In the genomic region with DNA sequence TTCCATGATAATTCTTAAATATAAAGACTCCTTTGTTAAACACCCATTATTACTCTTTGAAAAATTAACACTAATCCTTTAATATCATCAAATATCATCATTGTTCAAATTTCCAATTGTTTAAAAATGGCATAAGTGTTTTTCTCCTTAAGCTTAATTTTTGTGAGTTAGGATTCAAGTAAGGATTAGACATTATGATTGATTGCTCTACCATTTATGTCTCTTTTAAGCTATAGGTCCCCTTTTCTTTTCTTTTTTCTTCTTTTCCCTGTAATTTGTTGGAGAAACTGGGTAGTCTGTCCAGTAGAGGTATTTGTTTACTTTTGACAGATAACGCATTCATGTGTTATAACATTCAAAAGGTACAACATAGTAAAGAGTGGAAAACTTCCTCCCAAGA, we compare ENCODE assay signal across 21 cellular contexts. TPM values are rescaled to one million over a fixed set of nuclear protein-coding genes. Genes with fewer than 3 reads are reported as not detected.
DNase-seq lines count a peak whose midpoint lies in the region; ATAC-seq and TF ChIP-seq lines count a peak whose summit lies in the region.
"Had no signal": no experiment of that assay in that cellular context is flagged by ENCODE, and none has a peak within 500 bp of the region (broad histone marks: within the 10 kb centered on the region; RNA-seq: fewer than 3 reads in every experiment).

No MANE protein-coding gene starts in this region.

- no TSS peak for BruUV-seq in PC-3 (replicated peaks; lab: Mats Ljungman, UMichigan)

- peaks cover 61% of the 10 kb centered on the region for H3K4me1 ChIP-seq in PC-3 (ENCODE audit: insufficient read depth, low read length)
- H3K4me1 ChIP-seq in neutrophil (ENCODE audit: control insufficient read depth in 1 of 2, insufficient read depth in 1 of 2, low read depth in 1 of 2, low read length in 1 of 2): peaks cover 43 to 67% of the 10 kb centered on the region in 2 experiments
- H3K4me1 ChIP-seq in suprapubic skin: peaks cover 81% of the 10 kb centered on the region

- 93% methylated on average over 1 of the region's 1 CpG for whole genome bisulfite sequencing in suprapubic skin

- no peaks in the 10 kb centered on the region for H4K20me1 ChIP-seq in PC-3 (ENCODE audit: low read length)

- H2AFZ ChIP-seq in PC-3 (ENCODE audit: low read length): no peak overlapping the region

- H3F3A ChIP-seq in PC-3 (ENCODE audit: low read length, unreplicated experiment): peaks cover 5% of the 10 kb centered on the region

- H3K27ac Mint-ChIP-seq in central memory CD8-positive, alpha-beta T cell (ENCODE audit: low read depth): peak overlapping the region; percentile 9
- H3K27ac Mint-ChIP-seq: activated CD4-positive, alpha-beta T cell treated with anti-CD3 and anti-CD28 coated beads, Interleukin-2, amount 10 ng/mL, durations not matched to agents 7 days and 5 days; activated naive CD8-positive, alpha-beta T cell treated with anti-CD3 and anti-CD28 coated beads, Interleukin-2, amount 50 U/mL, for 24 hours; activated T-cell treated with anti-CD3 and anti-CD28 coated beads, Interleukin-2, amount 50 U/mL, for 24 hours; CD4-positive, CD25-positive, alpha-beta regulatory T cell had no signal

- H3K36me3 Mint-ChIP-seq in central memory CD8-positive, alpha-beta T cell (ENCODE audit: insufficient read depth): peaks cover 8% of the 10 kb centered on the region

- no peaks in the 10 kb centered on the region for H3K9me3 Mint-ChIP-seq in central memory CD8-positive, alpha-beta T cell
- H3K9me3 Mint-ChIP-seq: activated CD4-positive, alpha-beta T cell treated with anti-CD3 and anti-CD28 coated beads, Interleukin-2, amount 10 ng/mL, durations not matched to agents 7 days and 5 days; activated naive CD8-positive, alpha-beta T cell treated with anti-CD3 and anti-CD28 coated beads, Interleukin-2, amount 50 U/mL, for 24 hours; activated T-cell treated with anti-CD3 and anti-CD28 coated beads, Interleukin-2, amount 50 U/mL, for 24 hours; brain; CD4-positive, CD25-positive, alpha-beta regulatory T cell; neural crest cell had no signal

- no peak overlapping the region for H3K4me3 Mint-ChIP-seq in central memory CD8-positive, alpha-beta T cell
- H3K4me3 Mint-ChIP-seq: activated CD4-positive, alpha-beta T cell treated with anti-CD3 and anti-CD28 coated beads, Interleukin-2, amount 10 ng/mL, durations not matched to agents 7 days and 5 days; activated naive CD8-positive, alpha-beta T cell treated with anti-CD3 and anti-CD28 coated beads, Interleukin-2, amount 50 U/mL, for 24 hours; activated T-cell treated with anti-CD3 and anti-CD28 coated beads, Interleukin-2, amount 50 U/mL, for 24 hours; CD4-positive, CD25-positive, alpha-beta regulatory T cell; neural crest cell had no signal

- no peaks in the 10 kb centered on the region for H3K9me2 ChIP-seq in PC-3 (replicated peaks; ENCODE audit: low read length)

- DNase-seq in PC-3 (no peak), suprapubic skin (ENCODE audit: low spot score in 2 of 2) (no peak)
- no peak for DNase-seq in central memory CD8-positive, alpha-beta T cell (ENCODE audit: low spot score in 2 of 2)
- DNase-seq: activated CD4-positive, alpha-beta T cell treated with anti-CD3 and anti-CD28 coated beads, Interleukin-2, amount 10 ng/mL, durations not matched to agents 7 days and 5 days; activated gamma-delta T cell; activated naive CD8-positive, alpha-beta T cell treated with anti-CD3 and anti-CD28 coated beads, Interleukin-2, amount 50 U/mL, for 24 hours; activated T-cell treated with anti-CD3 and anti-CD28 coated beads, Interleukin-2, amount 50 U/mL, for 24 hours; CD4-positive, CD25-positive, alpha-beta regulatory T cell; effector CD4-positive, alpha-beta T cell; Karpas-422; stimulated activated CD4-positive, alpha-beta T cell treated with anti-CD3 and anti-CD28 coated beads, Interleukin-2, amount 100 ng/mL, for 24 hours; WERI-Rb-1 had no signal

- no peak for TF ChIP-seq EP300 in suprapubic skin (IDR thresholded peaks at IDR 0.05)

- CTCF ChIA-PET in PC-3 (lab: Charles Lee): no interaction called here

- 0 out of 2 replicates have a peak overlapping the region, but pooled peaks have one; percentile 26 for H3K4me2 ChIP-seq in PC-3 (ENCODE audit: low read length)

- no peak overlapping the region for H3K9ac ChIP-seq in PC-3 (ENCODE audit: low read length)

- no peak overlapping the region for H3K27ac ChIP-seq in PC-3 (ENCODE audit: low read length)
- peak overlapping the region; percentile 99 for H3K27ac ChIP-seq in neutrophil
- peak overlapping the region; percentile 14 for H3K27ac ChIP-seq in suprapubic skin
- H3K27ac ChIP-seq: epithelial cell of prostate, HL-60, WERI-Rb-1 had no signal

- ATAC-seq in PC-3: no peak
- ATAC-seq in central memory CD8-positive, alpha-beta T cell (replicated peaks; ENCODE audit: extremely low read depth, poor library complexity, severe bottlenecking): no peak
- ATAC-seq in HG02571 (IDR thresholded peaks at IDR 0.05; ENCODE audit: unreplicated experiment): no peak
- no peak for ATAC-seq in HG02870 (IDR thresholded peaks at IDR 0.05; ENCODE audit: unreplicated experiment)
- ATAC-seq in GM21529 (IDR thresholded peaks at IDR 0.05; ENCODE audit: unreplicated experiment): no peak
- ATAC-seq: activated naive CD8-positive, alpha-beta T cell treated with anti-CD3 and anti-CD28 coated beads, Interleukin-2, amount 50 U/mL, for 24 hours; HCT116 had no signal

- H3K4me3 ChIP-seq in PC-3 (ENCODE audit: low read length): no peak overlapping the region
- H3K4me3 ChIP-seq in neutrophil (ENCODE audit: low read depth in 1 of 2, low read length in 1 of 2): no peak overlapping the region
- H3K4me3 ChIP-seq in suprapubic skin: no peak overlapping the region

- H3K36me3 ChIP-seq in PC-3 (ENCODE audit: low read depth, low read length): no peaks in the 10 kb centered on the region
- peaks cover 22% of the 10 kb centered on the region for H3K36me3 ChIP-seq in neutrophil
- peaks cover 6% of the 10 kb centered on the region for H3K36me3 ChIP-seq in suprapubic skin

- intact Hi-C loops in PC-3 (cut with micrococcal nuclease): no loop called here

- TF ChIP-seq CTCF in PC-3 (conservative IDR thresholded peaks at IDR 0.05; ENCODE audit: low read depth, low read length) (no peak), neutrophil (IDR thresholded peaks at IDR 0.05) (no peak), suprapubic skin (IDR thresholded peaks at IDR 0.05) (no peak)

- no peak for TF ChIP-seq POLR2A in suprapubic skin (IDR thresholded peaks at IDR 0.05)

- H3K27me3 ChIP-seq in PC-3 (ENCODE audit: low read length) (no peaks in the 10 kb centered on the region), neutrophil (no peaks in the 10 kb centered on the region), suprapubic skin (no peaks in the 10 kb centered on the region)

- peaks cover 77% of the 10 kb centered on the region for H3K79me2 ChIP-seq in PC-3 (ENCODE audit: low read length)

- no peaks in the 10 kb centered on the region for H3K27me3 Mint-ChIP-seq in central memory CD8-positive, alpha-beta T cell
- H3K27me3 Mint-ChIP-seq: activated CD4-positive, alpha-beta T cell treated with anti-CD3 and anti-CD28 coated beads, Interleukin-2, amount 10 ng/mL, durations not matched to agents 7 days and 5 days; activated naive CD8-positive, alpha-beta T cell treated with anti-CD3 and anti-CD28 coated beads, Interleukin-2, amount 50 U/mL, for 24 hours; activated T-cell treated with anti-CD3 and anti-CD28 coated beads, Interleukin-2, amount 50 U/mL, for 24 hours; brain; CD4-positive, CD25-positive, alpha-beta regulatory T cell had no signal

- peaks cover 52% of the 10 kb centered on the region for H3K4me1 Mint-ChIP-seq in central memory CD8-positive, alpha-beta T cell

- POLR2A ChIA-PET in PC-3 (lab: Charles Lee; ENCODE audit: unreplicated experiment): no interaction called here

- H3K9me3 ChIP-seq in PC-3 (ENCODE audit: low read length) (no peaks in the 10 kb centered on the region), neutrophil (no peaks in the 10 kb centered on the region), suprapubic skin (no peaks in the 10 kb centered on the region)

RNA-seq across cellular contexts. Expression of gene ABHD2, which starts 9.1 kb away (rescaled TPM):
- total RNA-seq in PC-3 (2014; rRNA removed) (31.4 and 34.0 TPM in 2 replicates), suprapubic skin (10 to 100 TPM; 38.0 to 78.0 (median 63.2) TPM)
